In genomic region chr12:47779301-47779942, GRCh38 we compare ENCODE assay signal across 8 cellular contexts. TPM values are rescaled to one million over a fixed set of nuclear protein-coding genes. Genes with fewer than 3 reads are reported as not detected.
DNase-seq lines count a peak whose midpoint lies in the region; ATAC-seq and TF ChIP-seq lines count a peak whose summit lies in the region.

No MANE protein-coding gene starts in this region.

- dilution Hi-C loops in mammary epithelial cell (cut with HindIII; ENCODE audit: low sequenced_read_pairs), result loop anchor here (5.0 kb wide), 1 partner anchor 57 kb away; no protein-coding TSS in a partner anchor

- CTCF ChIA-PET in mammary epithelial cell (lab: Charles Lee; ENCODE audit: low non-redundant PET), result interaction anchor here (1.2 kb wide), 1 partner anchor 10 kb away, joined by 5 read pairs; no protein-coding TSS in a partner anchor

- H3K36me3 ChIP-seq in mammary epithelial cell (ENCODE audit: insufficient read depth, low read length), result no peaks in the 10 kb centered on the region

- BruUV-seq in mammary epithelial cell (replicated peaks; lab: Mats Ljungman, UMichigan), result no TSS peak

- H3K4me3 ChIP-seq in WI38 (ENCODE audit: low read depth, low read length), result no peak overlapping the region
- no peak overlapping the region for H3K4me3 ChIP-seq in mammary epithelial cell (replicated peaks in 1 of 3; ENCODE audit: insufficient read depth in 1 of 3, low read depth in 2 of 3, low read length in 3 of 3)

- DNase-seq in ACHN (peak; percentile 92), NCI-H2171 (lab: John Stamatoyannopoulos, UW) (peak; percentile 39), mammary epithelial cell (peak; percentile 70), iris pigment epithelial cell (ENCODE audit: low read depth) (peak; percentile 79)
- DNase-seq in stimulated activated CD4-positive, alpha-beta T cell treated with anti-CD3 and anti-CD28 coated beads, Interleukin-1b, Interleukin-23, amount 100 ng/mL, for 48 hours, result peak; percentile 90

- no peak overlapping the region for H3K4me2 ChIP-seq in mammary epithelial cell (ENCODE audit: insufficient read depth, low read depth, low read length)

- TF ChIP-seq CTCF in WI38 (IDR thresholded peaks at IDR 0.05; ENCODE audit: low read depth, low read length), result peak; percentile 82
- TF ChIP-seq CTCF in mammary epithelial cell (conservative IDR thresholded peaks at IDR 0.05 in 1 of 2, IDR thresholded peaks at IDR 0.05 in 1 of 2; ENCODE audit: extremely low read depth in 1 of 2, insufficient read depth in 1 of 2, low read depth in 1 of 2, low read length in 2 of 2), result peak; percentile 88 to 97

- no peak overlapping the region for H2AFZ ChIP-seq in mammary epithelial cell (ENCODE audit: low read depth, low read length)

- in situ Hi-C loops in ACHN (cut with HindIII; ENCODE audit: low pct_ligation_motif_present, low pct_unique_long_range_greater_than_20kb, low sequenced_read_pairs) (loop anchor here (10.0 kb wide), 1 partner anchor 65 kb away; no protein-coding TSS in a partner anchor), mammary epithelial cell (cut with MboI; ENCODE audit: low sequenced_read_pairs in 2 of 2) (loop anchor here (5.0 kb wide), 2 partner anchors 37 to 58 kb away; no protein-coding TSS in a partner anchor)

- H3K79me2 ChIP-seq in mammary epithelial cell (ENCODE audit: insufficient read depth, low read length), result peaks cover 4% of the 10 kb centered on the region

- no peaks in the 10 kb centered on the region for H3K9me3 ChIP-seq in mammary epithelial cell (replicated peaks; ENCODE audit: insufficient read depth, low read length)

- H3K4me1 ChIP-seq in mammary epithelial cell (ENCODE audit: insufficient read depth, low read length), result peaks cover 59% of the 10 kb centered on the region

- H3K27me3 ChIP-seq in mammary epithelial cell (ENCODE audit: insufficient read depth, low read length), result no peaks in the 10 kb centered on the region

- no peak overlapping the region for H3K27ac ChIP-seq in mammary epithelial cell (ENCODE audit: insufficient read depth, low read depth, low read length)

- H3K9ac ChIP-seq in mammary epithelial cell (ENCODE audit: insufficient read depth, low read length), result no peak overlapping the region

- intact Hi-C loops in mammary epithelial cell (cut with micrococcal nuclease), result loop anchor here (1.0 to 10.0 kb wide), 6 partner anchors 21 to 385 kb away; partner anchors contain the start of gene RAPGEF3

- peak; percentile 57 for ATAC-seq in GM18508 (IDR thresholded peaks at IDR 0.05; ENCODE audit: insufficient read depth, unreplicated experiment)
- peak; percentile 64 for ATAC-seq in HG03039 (IDR thresholded peaks at IDR 0.05; ENCODE audit: unreplicated experiment)

- WGBS in mammary epithelial cell (ENCODE audit: low coverage, missing lambda C conversion rate), result 28% methylated on average over 12 of the region's 19 CpGs

- H4K20me1 ChIP-seq in mammary epithelial cell (ENCODE audit: insufficient read depth, low read length), result no peaks in the 10 kb centered on the region

RNA-seq across cellular contexts. Expression of gene SLC48A1, which starts 6.4 kb away (rescaled TPM):
- 10 to 100 TPM; 22.0 to 29.3 TPM for total RNA-seq in mammary epithelial cell
- polyA plus RNA-seq in mammary epithelial cell, result 11.8 TPM
- 22.0 TPM for polyA minus RNA-seq in mammary epithelial cell

RNA-seq across cellular contexts. Expression of gene RAPGEF3, which starts 20.7 kb away (rescaled TPM):
- total RNA-seq in mammary epithelial cell, result 10 to 100 TPM in 1 of 2 donors, 1 to 10 TPM in 1; 9.7 to 41.0 TPM
- polyA plus RNA-seq in mammary epithelial cell, result 6.2 TPM
- 10.0 TPM for polyA minus RNA-seq in mammary epithelial cell

RNA-seq across cellular contexts. Expression of gene HDAC7, which starts 40.3 kb away (rescaled TPM):
- 10 to 100 TPM; 17.7 to 72.1 TPM for total RNA-seq in mammary epithelial cell
- 30.5 TPM for polyA plus RNA-seq in mammary epithelial cell
- polyA minus RNA-seq in mammary epithelial cell, result 96.1 TPM

RNA-seq across cellular contexts. Expression of gene ENDOU, which starts 54.1 kb away (rescaled TPM):
- not detected for total RNA-seq in mammary epithelial cell
- polyA plus RNA-seq in mammary epithelial cell, result not detected
- not detected for polyA minus RNA-seq in mammary epithelial cell

Comparison
In these comparisons a context has a peak if more than half of its experiments do, and no peak if none do; other contexts are left out.
1. DNase-seq: peak in every context shown above with its lines; median percentile 92 in ACHN; 90 in stimulated activated CD4-positive, alpha-beta T cell treated with anti-CD3 and anti-CD28 coated beads, Interleukin-1b, Interleukin-23, amount 100 ng/mL, for 48 hours; 79 in iris pigment epithelial cell; 70 in mammary epithelial cell; 39 in NCI-H2171.